In the genomic region with DNA sequence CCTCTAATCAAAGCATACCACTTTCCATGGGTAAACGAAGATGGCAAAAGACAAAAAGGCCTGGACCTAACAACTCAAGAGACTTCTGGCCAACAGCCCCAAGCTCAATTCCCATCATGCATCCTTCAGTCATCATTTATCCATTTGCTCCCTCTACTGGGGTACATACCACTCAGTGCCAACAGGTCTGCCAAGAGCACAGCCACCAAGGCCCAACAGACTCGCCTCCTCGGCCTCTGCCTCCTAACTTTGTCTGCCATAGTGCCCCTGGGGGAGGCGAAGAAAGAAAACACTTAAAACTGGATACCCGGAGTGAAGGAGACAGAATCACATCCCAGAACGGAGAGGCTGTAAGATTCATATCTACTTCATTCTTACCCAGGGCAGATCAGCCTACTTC, we compare ENCODE assay signal across 6 cellular contexts. TPM values are rescaled to one million over a fixed set of nuclear protein-coding genes. Genes with fewer than 3 reads are reported as not detected.
DNase-seq lines count a peak whose midpoint lies in the region; ATAC-seq and TF ChIP-seq lines count a peak whose summit lies in the region.

No MANE protein-coding gene starts in this region.

- H3K4me3 Mint-ChIP-seq in GM23338: peak overlapping the region; percentile 90

- DNase-seq in GM23338 (ENCODE audit: low spot score): peak; percentile 22
- DNase-seq in SK-N-MC (ENCODE audit: low read depth, low spot score): no peak
- DNase-seq in globus pallidus (ENCODE audit: low spot score): peak; percentile 26

- no peak overlapping the region for H2AFZ ChIP-seq in GM23338

- WGBS in thymus: 74% methylated on average over 6 of the region's 6 CpGs

- peaks cover 61% of the 10 kb centered on the region for H3K36me3 Mint-ChIP-seq in GM23338 (ENCODE audit: low read depth)

- H3K36me3 ChIP-seq in GM23338 (ENCODE audit: insufficient read depth): peaks cover 43% of the 10 kb centered on the region
- peaks cover 43% of the 10 kb centered on the region for H3K36me3 ChIP-seq in SK-N-MC (ENCODE audit: insufficient read depth, low read length)
- H3K36me3 ChIP-seq in thymus (ENCODE audit: control insufficient read depth, insufficient read depth): peaks cover 38% of the 10 kb centered on the region

- H3K9me2 ChIP-seq in GM23338 (ENCODE audit: insufficient read depth): 0 out of 2 replicates have a peak, but pooled peaks cover 4% of the 10 kb centered on the region

- peak overlapping the region; percentile 93 for H3K4me2 ChIP-seq in GM23338

- peaks cover 14% of the 10 kb centered on the region for H3K4me1 Mint-ChIP-seq in GM23338

- TF ChIP-seq CTCF in GM23338 (conservative IDR thresholded peaks at IDR 0.05; ENCODE audit: low read depth in 2 of 2): no peak

- H3K4me3 ChIP-seq in GM23338 (peak overlapping the region; percentile 96), SK-N-MC (peak overlapping the region; percentile 95), thymus (ENCODE audit: low read length) (peak overlapping the region; percentile 90)

- peaks cover 25% of the 10 kb centered on the region for H4K20me1 ChIP-seq in GM23338 (replicated peaks; ENCODE audit: insufficient read depth)

- peak overlapping the region; percentile 91 for H3K9ac ChIP-seq in SK-N-MC (ENCODE audit: insufficient read length)

- H3K27me3 Mint-ChIP-seq in GM23338 (ENCODE audit: insufficient read depth, low read depth, poor library complexity): peaks cover 15% of the 10 kb centered on the region

- H3K27me3 ChIP-seq in GM23338 (ENCODE audit: insufficient read depth): no peaks in the 10 kb centered on the region
- H3K27me3 ChIP-seq in thymus (ENCODE audit: control insufficient read depth, insufficient read depth): no peaks in the 10 kb centered on the region

- H3K79me2 ChIP-seq in GM23338 (replicated peaks; ENCODE audit: insufficient read depth): peaks cover 43% of the 10 kb centered on the region

- peaks cover 16% of the 10 kb centered on the region for H3F3A ChIP-seq in GM23338 (replicated peaks; ENCODE audit: low read depth)

- ATAC-seq in GM23338: no peak
- no peak for ATAC-seq in HG02571 (IDR thresholded peaks at IDR 0.05; ENCODE audit: unreplicated experiment)
- ATAC-seq in GM21619 (IDR thresholded peaks at IDR 0.05; ENCODE audit: unreplicated experiment): no peak

- H3K27ac Mint-ChIP-seq in GM23338: peak overlapping the region; percentile 78

- H3K27ac ChIP-seq in GM23338 (ENCODE audit: low read depth): no peak overlapping the region
- no peak overlapping the region for H3K27ac ChIP-seq in SK-N-MC
- no peak overlapping the region for H3K27ac ChIP-seq in thymus (ENCODE audit: low read depth)

- H3K4me1 ChIP-seq in GM23338 (ENCODE audit: insufficient read depth) (peaks cover 14% of the 10 kb centered on the region), thymus (ENCODE audit: control insufficient read depth, insufficient read depth, low read length) (peaks cover 12% of the 10 kb centered on the region)

- H3K9me3 ChIP-seq in SK-N-MC (ENCODE audit: low read depth, low read length): no peaks in the 10 kb centered on the region
- no peaks in the 10 kb centered on the region for H3K9me3 ChIP-seq in thymus (ENCODE audit: control insufficient read depth)

- H3K9me3 Mint-ChIP-seq in GM23338: peaks cover 7% of the 10 kb centered on the region; the same call in 1 of the 3 replicates

TF ChIP-seq in GM23338, 12 proteins besides CTCF, POLR2A, EP300 and RAD21 (continues in another document):
- TF ChIP-seq, protein P1, sequence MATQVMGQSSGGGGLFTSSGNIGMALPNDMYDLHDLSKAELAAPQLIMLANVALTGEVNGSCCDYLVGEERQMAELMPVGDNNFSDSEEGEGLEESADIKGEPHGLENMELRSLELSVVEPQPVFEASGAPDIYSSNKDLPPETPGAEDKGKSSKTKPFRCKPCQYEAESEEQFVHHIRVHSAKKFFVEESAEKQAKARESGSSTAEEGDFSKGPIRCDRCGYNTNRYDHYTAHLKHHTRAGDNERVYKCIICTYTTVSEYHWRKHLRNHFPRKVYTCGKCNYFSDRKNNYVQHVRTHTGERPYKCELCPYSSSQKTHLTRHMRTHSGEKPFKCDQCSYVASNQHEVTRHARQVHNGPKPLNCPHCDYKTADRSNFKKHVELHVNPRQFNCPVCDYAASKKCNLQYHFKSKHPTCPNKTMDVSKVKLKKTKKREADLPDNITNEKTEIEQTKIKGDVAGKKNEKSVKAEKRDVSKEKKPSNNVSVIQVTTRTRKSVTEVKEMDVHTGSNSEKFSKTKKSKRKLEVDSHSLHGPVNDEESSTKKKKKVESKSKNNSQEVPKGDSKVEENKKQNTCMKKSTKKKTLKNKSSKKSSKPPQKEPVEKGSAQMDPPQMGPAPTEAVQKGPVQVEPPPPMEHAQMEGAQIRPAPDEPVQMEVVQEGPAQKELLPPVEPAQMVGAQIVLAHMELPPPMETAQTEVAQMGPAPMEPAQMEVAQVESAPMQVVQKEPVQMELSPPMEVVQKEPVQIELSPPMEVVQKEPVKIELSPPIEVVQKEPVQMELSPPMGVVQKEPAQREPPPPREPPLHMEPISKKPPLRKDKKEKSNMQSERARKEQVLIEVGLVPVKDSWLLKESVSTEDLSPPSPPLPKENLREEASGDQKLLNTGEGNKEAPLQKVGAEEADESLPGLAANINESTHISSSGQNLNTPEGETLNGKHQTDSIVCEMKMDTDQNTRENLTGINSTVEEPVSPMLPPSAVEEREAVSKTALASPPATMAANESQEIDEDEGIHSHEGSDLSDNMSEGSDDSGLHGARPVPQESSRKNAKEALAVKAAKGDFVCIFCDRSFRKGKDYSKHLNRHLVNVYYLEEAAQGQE (IDR thresholded peaks at IDR 0.05; ENCODE audit: unreplicated experiment): no peak
- no peak for TF ChIP-seq EZH2 (IDR thresholded peaks at IDR 0.05; ENCODE audit: low read depth, unreplicated experiment)
- no peak for TF ChIP-seq CREB1 (CRISPR knock-in tag; IDR thresholded peaks at IDR 0.05; ENCODE audit: low read depth)
- no peak for TF ChIP-seq JUNB (IDR thresholded peaks at IDR 0.05; ENCODE audit: unreplicated experiment)
- TF ChIP-seq POLR2AphosphoS5 (IDR thresholded peaks at IDR 0.05; ENCODE audit: low read depth): no peak
- TF ChIP-seq STAT1 (IDR thresholded peaks at IDR 0.05; ENCODE audit: unreplicated experiment): no peak
- TF ChIP-seq ZNF114 (CRISPR knock-in tag; IDR thresholded peaks at IDR 0.05): no peak

RNA-seq across cellular contexts. Expression of gene HYOU1, which starts 1.1 kb away (rescaled TPM):
- total RNA-seq in GM23338 (2014; rRNA removed; shearing (Covaris generic)): 221 and 229 TPM in 2 replicates
- polyA plus RNA-seq in GM23338 (2016; fragmentation: Nextera tagmentation; extraction: Ambion mirVana): 48.2 and 51.6 TPM in 2 replicates
- polyA plus RNA-seq in thymus: 35.5 TPM

RNA-seq across cellular contexts. Expression of gene VPS11, which starts 11.7 kb away (rescaled TPM):
- 13.4 and 14.6 TPM in 2 replicates for total RNA-seq in GM23338 (2014; rRNA removed; shearing (Covaris generic))
- polyA plus RNA-seq in GM23338 (2016; fragmentation: Nextera tagmentation; extraction: Ambion mirVana): 11.5 and 15.5 TPM in 2 replicates
- 51.4 TPM for polyA plus RNA-seq in thymus

RNA-seq across cellular contexts. Expression of gene SLC37A4, which starts 25.2 kb away (rescaled TPM):
- 50.2 and 56.4 TPM in 2 replicates for total RNA-seq in GM23338 (2014; rRNA removed; shearing (Covaris generic))
- polyA plus RNA-seq in GM23338 (2016; fragmentation: Nextera tagmentation; extraction: Ambion mirVana) (20.0 and 23.4 TPM in 2 replicates), thymus (9.5 TPM)

RNA-seq across cellular contexts. Expression of gene HMBS, which starts 28.8 kb away (rescaled TPM):
- total RNA-seq in GM23338 (2014; rRNA removed; shearing (Covaris generic)): 91.7 and 107 TPM in 2 replicates
- polyA plus RNA-seq in GM23338 (2016; fragmentation: Nextera tagmentation; extraction: Ambion mirVana) (101 and 105 TPM in 2 replicates), thymus (15.5 TPM)

RNA-seq across cellular contexts. Expression of gene TRAPPC4, which starts 37.3 kb away (rescaled TPM):
- 79.9 and 97.2 TPM in 2 replicates for total RNA-seq in GM23338 (2014; rRNA removed; shearing (Covaris generic))
- 118 and 142 TPM in 2 replicates for polyA plus RNA-seq in GM23338 (2016; fragmentation: Nextera tagmentation; extraction: Ambion mirVana)
- polyA plus RNA-seq in thymus: 60.4 TPM
